In genomic region chr5:80799041-80799440, GRCh38 we compare ENCODE assay signal across 1 cellular context.
TF ChIP-seq lines count a peak whose summit lies in the region.

No MANE protein-coding gene starts in this region.

TF ChIP-seq in H1, 55 proteins besides CTCF, POLR2A, EP300 and RAD21:
- TF ChIP-seq NRF1 (IDR thresholded peaks at IDR 0.05; ENCODE audit: low read depth, low read length) (no peak), KDM1A (IDR thresholded peaks at IDR 0.05; ENCODE audit: borderline replicate concordance, low read length) (no peak), FOSL1 (IDR thresholded peaks at IDR 0.05; ENCODE audit: insufficient read depth, low read depth, low read length) (no peak), TBP (IDR thresholded peaks at IDR 0.05; ENCODE audit: low read depth, low read length) (no peak), PHF8 (conservative IDR thresholded peaks at IDR 0.05; ENCODE audit: low read depth, low read length) (no peak), SIX5 (IDR thresholded peaks at IDR 0.05; ENCODE audit: low read depth, low read length) (no peak), KDM4A (IDR thresholded peaks at IDR 0.05; ENCODE audit: low read depth, low read length, severe bottlenecking) (no peak), BRCA1 (IDR thresholded peaks at IDR 0.05; ENCODE audit: low read depth, low read length) (no peak), GTF2F1 (IDR thresholded peaks at IDR 0.05; ENCODE audit: borderline replicate concordance, low read depth, low read length) (no peak), CBX8 (IDR thresholded peaks at IDR 0.05; ENCODE audit: borderline replicate concordance, low read depth, low read length) (no peak), GABPA (IDR thresholded peaks at IDR 0.05; ENCODE audit: borderline replicate concordance, insufficient read depth, low read length) (no peak), JUN (IDR thresholded peaks at IDR 0.05; ENCODE audit: low read depth, low read length) (no peak), CEBPB (IDR thresholded peaks at IDR 0.05; ENCODE audit: low read depth, low read length) (no peak), TAF7 (optimal IDR thresholded peaks at IDR 0.05; ENCODE audit: borderline replicate concordance, low read depth, low read length) (no peak), SIN3A (conservative IDR thresholded peaks at IDR 0.05 in 1 of 2, IDR thresholded peaks at IDR 0.05 in 1 of 2; ENCODE audit: low read depth in 1 of 2, low read length in 2 of 2) (no peak), EGR1 (IDR thresholded peaks at IDR 0.05; ENCODE audit: borderline replicate concordance, low read depth, low read length) (no peak), ATF2 (IDR thresholded peaks at IDR 0.05; ENCODE audit: low read length) (no peak), CREB1 (IDR thresholded peaks at IDR 0.05) (no peak)
- TF ChIP-seq, protein P1, sequence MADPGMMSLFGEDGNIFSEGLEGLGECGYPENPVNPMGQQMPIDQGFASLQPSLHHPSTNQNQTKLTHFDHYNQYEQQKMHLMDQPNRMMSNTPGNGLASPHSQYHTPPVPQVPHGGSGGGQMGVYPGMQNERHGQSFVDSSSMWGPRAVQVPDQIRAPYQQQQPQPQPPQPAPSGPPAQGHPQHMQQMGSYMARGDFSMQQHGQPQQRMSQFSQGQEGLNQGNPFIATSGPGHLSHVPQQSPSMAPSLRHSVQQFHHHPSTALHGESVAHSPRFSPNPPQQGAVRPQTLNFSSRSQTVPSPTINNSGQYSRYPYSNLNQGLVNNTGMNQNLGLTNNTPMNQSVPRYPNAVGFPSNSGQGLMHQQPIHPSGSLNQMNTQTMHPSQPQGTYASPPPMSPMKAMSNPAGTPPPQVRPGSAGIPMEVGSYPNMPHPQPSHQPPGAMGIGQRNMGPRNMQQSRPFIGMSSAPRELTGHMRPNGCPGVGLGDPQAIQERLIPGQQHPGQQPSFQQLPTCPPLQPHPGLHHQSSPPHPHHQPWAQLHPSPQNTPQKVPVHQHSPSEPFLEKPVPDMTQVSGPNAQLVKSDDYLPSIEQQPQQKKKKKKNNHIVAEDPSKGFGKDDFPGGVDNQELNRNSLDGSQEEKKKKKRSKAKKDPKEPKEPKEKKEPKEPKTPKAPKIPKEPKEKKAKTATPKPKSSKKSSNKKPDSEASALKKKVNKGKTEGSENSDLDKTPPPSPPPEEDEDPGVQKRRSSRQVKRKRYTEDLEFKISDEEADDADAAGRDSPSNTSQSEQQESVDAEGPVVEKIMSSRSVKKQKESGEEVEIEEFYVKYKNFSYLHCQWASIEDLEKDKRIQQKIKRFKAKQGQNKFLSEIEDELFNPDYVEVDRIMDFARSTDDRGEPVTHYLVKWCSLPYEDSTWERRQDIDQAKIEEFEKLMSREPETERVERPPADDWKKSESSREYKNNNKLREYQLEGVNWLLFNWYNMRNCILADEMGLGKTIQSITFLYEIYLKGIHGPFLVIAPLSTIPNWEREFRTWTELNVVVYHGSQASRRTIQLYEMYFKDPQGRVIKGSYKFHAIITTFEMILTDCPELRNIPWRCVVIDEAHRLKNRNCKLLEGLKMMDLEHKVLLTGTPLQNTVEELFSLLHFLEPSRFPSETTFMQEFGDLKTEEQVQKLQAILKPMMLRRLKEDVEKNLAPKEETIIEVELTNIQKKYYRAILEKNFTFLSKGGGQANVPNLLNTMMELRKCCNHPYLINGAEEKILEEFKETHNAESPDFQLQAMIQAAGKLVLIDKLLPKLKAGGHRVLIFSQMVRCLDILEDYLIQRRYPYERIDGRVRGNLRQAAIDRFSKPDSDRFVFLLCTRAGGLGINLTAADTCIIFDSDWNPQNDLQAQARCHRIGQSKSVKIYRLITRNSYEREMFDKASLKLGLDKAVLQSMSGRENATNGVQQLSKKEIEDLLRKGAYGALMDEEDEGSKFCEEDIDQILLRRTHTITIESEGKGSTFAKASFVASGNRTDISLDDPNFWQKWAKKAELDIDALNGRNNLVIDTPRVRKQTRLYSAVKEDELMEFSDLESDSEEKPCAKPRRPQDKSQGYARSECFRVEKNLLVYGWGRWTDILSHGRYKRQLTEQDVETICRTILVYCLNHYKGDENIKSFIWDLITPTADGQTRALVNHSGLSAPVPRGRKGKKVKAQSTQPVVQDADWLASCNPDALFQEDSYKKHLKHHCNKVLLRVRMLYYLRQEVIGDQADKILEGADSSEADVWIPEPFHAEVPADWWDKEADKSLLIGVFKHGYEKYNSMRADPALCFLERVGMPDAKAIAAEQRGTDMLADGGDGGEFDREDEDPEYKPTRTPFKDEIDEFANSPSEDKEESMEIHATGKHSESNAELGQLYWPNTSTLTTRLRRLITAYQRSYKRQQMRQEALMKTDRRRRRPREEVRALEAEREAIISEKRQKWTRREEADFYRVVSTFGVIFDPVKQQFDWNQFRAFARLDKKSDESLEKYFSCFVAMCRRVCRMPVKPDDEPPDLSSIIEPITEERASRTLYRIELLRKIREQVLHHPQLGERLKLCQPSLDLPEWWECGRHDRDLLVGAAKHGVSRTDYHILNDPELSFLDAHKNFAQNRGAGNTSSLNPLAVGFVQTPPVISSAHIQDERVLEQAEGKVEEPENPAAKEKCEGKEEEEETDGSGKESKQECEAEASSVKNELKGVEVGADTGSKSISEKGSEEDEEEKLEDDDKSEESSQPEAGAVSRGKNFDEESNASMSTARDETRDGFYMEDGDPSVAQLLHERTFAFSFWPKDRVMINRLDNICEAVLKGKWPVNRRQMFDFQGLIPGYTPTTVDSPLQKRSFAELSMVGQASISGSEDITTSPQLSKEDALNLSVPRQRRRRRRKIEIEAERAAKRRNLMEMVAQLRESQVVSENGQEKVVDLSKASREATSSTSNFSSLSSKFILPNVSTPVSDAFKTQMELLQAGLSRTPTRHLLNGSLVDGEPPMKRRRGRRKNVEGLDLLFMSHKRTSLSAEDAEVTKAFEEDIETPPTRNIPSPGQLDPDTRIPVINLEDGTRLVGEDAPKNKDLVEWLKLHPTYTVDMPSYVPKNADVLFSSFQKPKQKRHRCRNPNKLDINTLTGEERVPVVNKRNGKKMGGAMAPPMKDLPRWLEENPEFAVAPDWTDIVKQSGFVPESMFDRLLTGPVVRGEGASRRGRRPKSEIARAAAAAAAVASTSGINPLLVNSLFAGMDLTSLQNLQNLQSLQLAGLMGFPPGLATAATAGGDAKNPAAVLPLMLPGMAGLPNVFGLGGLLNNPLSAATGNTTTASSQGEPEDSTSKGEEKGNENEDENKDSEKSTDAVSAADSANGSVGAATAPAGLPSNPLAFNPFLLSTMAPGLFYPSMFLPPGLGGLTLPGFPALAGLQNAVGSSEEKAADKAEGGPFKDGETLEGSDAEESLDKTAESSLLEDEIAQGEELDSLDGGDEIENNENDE (IDR thresholded peaks at IDR 0.05; ENCODE audit: insufficient replicate concordance, low read length): no peak
- TF ChIP-seq, protein P2, sequence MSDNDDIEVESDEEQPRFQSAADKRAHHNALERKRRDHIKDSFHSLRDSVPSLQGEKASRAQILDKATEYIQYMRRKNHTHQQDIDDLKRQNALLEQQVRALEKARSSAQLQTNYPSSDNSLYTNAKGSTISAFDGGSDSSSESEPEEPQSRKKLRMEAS (IDR thresholded peaks at IDR 0.05): no peak
